In the genomic region with DNA sequence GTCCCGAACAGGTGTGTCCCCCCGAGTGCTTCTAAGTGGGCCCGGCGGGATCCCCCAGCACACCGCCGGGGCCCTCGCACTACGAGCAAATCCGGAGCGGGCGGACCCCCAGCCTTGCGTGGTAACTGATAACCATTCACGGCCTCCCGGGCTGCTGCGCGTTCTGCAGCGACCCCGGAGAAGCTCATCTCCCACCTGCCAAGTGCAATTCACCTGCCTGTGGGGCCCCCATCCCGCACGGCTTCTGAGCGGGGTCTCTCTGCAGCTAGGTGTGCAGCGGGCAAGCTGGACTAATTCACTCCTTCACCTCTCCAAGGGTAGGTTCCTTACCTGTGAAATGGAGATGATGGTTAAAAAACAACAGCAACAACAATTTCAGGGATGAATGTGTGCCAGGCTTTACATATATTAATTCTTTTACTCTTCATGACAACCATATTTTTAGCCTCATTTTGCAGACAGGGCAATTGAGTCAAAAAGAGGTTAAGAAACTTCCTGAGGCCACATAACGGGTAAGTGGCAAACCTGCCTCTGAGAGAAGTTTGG, we compare ENCODE assay signal across 8 cellular contexts.
DNase-seq lines count a peak whose midpoint lies in the region; ATAC-seq and TF ChIP-seq lines count a peak whose summit lies in the region.

No MANE protein-coding gene starts in this region.

- peaks cover 7% of the 10 kb centered on the region for H3K4me1 Mint-ChIP-seq in T-helper 2 cell treated with Interferon-gamma antibody and Interleukin-4, amounts not matched to agents 5 μg/mL and 100 μg/mL, for 36 hours (ENCODE audit: low read depth)
- H3K4me1 Mint-ChIP-seq in effector memory CD8-positive, alpha-beta T cell (ENCODE audit: low read depth in 2 of 2), result peaks cover 4 to 10% of the 10 kb centered on the region in 2 donors

- H2AFZ ChIP-seq in parathyroid adenoma, result peak overlapping the region; percentile 91

- H3K9me3 Mint-ChIP-seq in T-helper 2 cell treated with Interferon-gamma antibody and Interleukin-4, amounts not matched to agents 5 μg/mL and 100 μg/mL, for 36 hours, result no peaks in the 10 kb centered on the region
- H3K9me3 Mint-ChIP-seq in effector memory CD8-positive, alpha-beta T cell, result no peaks in the 10 kb centered on the region

- peak overlapping the region; percentile 19 for H3K27ac ChIP-seq in parathyroid adenoma

- no peaks in the 10 kb centered on the region for H3K9me3 ChIP-seq in parathyroid adenoma (ENCODE audit: control insufficient read depth, low read length)

- H3K36me3 Mint-ChIP-seq in T-helper 2 cell treated with Interferon-gamma antibody and Interleukin-4, amounts not matched to agents 5 μg/mL and 100 μg/mL, for 36 hours (ENCODE audit: low read depth), result no peaks in the 10 kb centered on the region
- no peaks in the 10 kb centered on the region for H3K36me3 Mint-ChIP-seq in effector memory CD8-positive, alpha-beta T cell (ENCODE audit: insufficient read depth)

- no peaks in the 10 kb centered on the region for H3K36me3 ChIP-seq in parathyroid adenoma (ENCODE audit: control insufficient read depth, insufficient read depth, low read length)

- peak; percentile 3 for ATAC-seq in effector memory CD8-positive, alpha-beta T cell (replicated peaks)
- ATAC-seq in HG02885 (IDR thresholded peaks at IDR 0.05; ENCODE audit: poor library complexity, unreplicated experiment), result no peak

- TF ChIP-seq POLR2A in NB4 (IDR thresholded peaks at IDR 0.05; ENCODE audit: extremely low read depth, insufficient read length), result no peak

- no peak for TF ChIP-seq CTCF in NB4 (IDR thresholded peaks at IDR 0.05; ENCODE audit: low read depth, low read length)
- no peak for TF ChIP-seq CTCF in parathyroid adenoma (IDR thresholded peaks at IDR 0.05)

- H3K4me1 ChIP-seq in parathyroid adenoma, result peaks cover 9% of the 10 kb centered on the region

- no peak overlapping the region for H3K4me3 ChIP-seq in NB4 (ENCODE audit: low read depth, low read length)
- H3K4me3 ChIP-seq in parathyroid adenoma (ENCODE audit: low read depth, low read length), result peak overlapping the region; percentile 30

- no peak for DNase-seq in T-helper 2 cell treated with Interferon-gamma antibody and Interleukin-4, amounts not matched to agents 5 μg/mL and 100 μg/mL, for 36 hours (ENCODE audit: low spot score)
- no peak for DNase-seq in T-helper 2 cell
- DNase-seq in NB4 (ENCODE audit: low read depth), result peak; percentile 18
- DNase-seq in effector memory CD8-positive, alpha-beta T cell, result peak in 1 of 3 experiments; percentile 2
- DNase-seq in SKM-1 (lab: John Stamatoyannopoulos, UW; ENCODE audit: unreplicated experiment), result no peak
- DNase-seq in LoVo (ENCODE audit: low spot score), result no peak

- H3K27me3 Mint-ChIP-seq in T-helper 2 cell treated with Interferon-gamma antibody and Interleukin-4, amounts not matched to agents 5 μg/mL and 100 μg/mL, for 36 hours (ENCODE audit: low read depth), result peaks cover 68% of the 10 kb centered on the region
- H3K27me3 Mint-ChIP-seq in effector memory CD8-positive, alpha-beta T cell, result peaks cover 16 to 17% of the 10 kb centered on the region in 2 donors

- no peaks in the 10 kb centered on the region for H3K79me2 ChIP-seq in parathyroid adenoma

- H3K9ac ChIP-seq in parathyroid adenoma, result no peak overlapping the region

- peak overlapping the region; percentile 44 for H3K4me2 ChIP-seq in parathyroid adenoma (ENCODE audit: low read length)

- peak overlapping the region; percentile 59 for H3K4me3 Mint-ChIP-seq in T-helper 2 cell treated with Interferon-gamma antibody and Interleukin-4, amounts not matched to agents 5 μg/mL and 100 μg/mL, for 36 hours
- H3K4me3 Mint-ChIP-seq in effector memory CD8-positive, alpha-beta T cell, result peak overlapping the region; percentile 82 to 88

- no peak overlapping the region for H3K27ac Mint-ChIP-seq in T-helper 2 cell treated with Interferon-gamma antibody and Interleukin-4, amounts not matched to agents 5 μg/mL and 100 μg/mL, for 36 hours
- H3K27ac Mint-ChIP-seq in effector memory CD8-positive, alpha-beta T cell, result no peak overlapping the region

- H3K27me3 ChIP-seq in parathyroid adenoma (ENCODE audit: control insufficient read depth, insufficient read depth, low read length), result no peaks in the 10 kb centered on the region
